Comparison of ENCODE assay signal across 10 cellular contexts in the genomic region with DNA sequence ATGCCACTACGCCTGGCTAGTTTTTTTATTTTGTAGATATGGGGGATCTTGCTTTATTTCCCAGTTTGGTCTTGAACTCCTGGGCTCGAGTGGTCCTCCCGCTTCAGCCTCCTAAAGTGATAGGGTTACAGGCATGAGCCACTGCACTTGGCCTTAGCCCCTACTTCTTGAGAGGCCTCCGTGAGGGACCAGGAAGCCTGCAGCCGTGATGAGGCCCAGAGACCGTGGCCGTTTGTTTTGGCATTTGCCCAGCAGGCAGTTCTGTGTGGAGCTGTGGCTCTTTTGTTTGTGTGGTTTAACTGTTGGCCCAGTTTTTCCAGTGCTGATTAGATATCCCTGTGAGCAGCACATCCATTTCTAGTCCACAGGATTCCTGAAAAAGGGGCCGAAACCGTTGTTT. TPM values are rescaled to one million over a fixed set of nuclear protein-coding genes. Genes with fewer than 3 reads are reported as not detected.
A peak's percentile ranks its signal among the peaks of the same experiment; 100 is the strongest.
DNase-seq lines count a peak whose midpoint lies in the region; ATAC-seq, FAIRE-seq and TF ChIP-seq lines count a peak whose summit lies in the region.
"Had no signal": no experiment of that assay in that cellular context is flagged by ENCODE, and none has a peak within 500 bp of the region (broad histone marks: within the 10 kb centered on the region; RNA-seq: fewer than 3 reads in every experiment).

No MANE protein-coding gene starts in this region.

- no peak overlapping the region for H3K4me3 Mint-ChIP-seq in stimulated activated naive CD8-positive, alpha-beta T cell treated with anti-CD3 and anti-CD28 coated beads, Interleukin-15, amount 100 ng/mL, for 72 hours

- H3K9me3 ChIP-seq in pancreas = no peaks in the 10 kb centered on the region
- H3K9me3 ChIP-seq: esophagus squamous epithelium had no signal

- peak; percentile 92 to 97 (median 94) for ATAC-seq in pancreas
- ATAC-seq in stimulated activated naive CD8-positive, alpha-beta T cell treated with anti-CD3 and anti-CD28 coated beads, Interleukin-15, amount 100 ng/mL, for 72 hours = no peak

- H3K4me1 Mint-ChIP-seq in stimulated activated naive CD8-positive, alpha-beta T cell treated with anti-CD3 and anti-CD28 coated beads, Interleukin-15, amount 100 ng/mL, for 72 hours = no peaks in the 10 kb centered on the region

- H3K27me3 ChIP-seq in pancreas = no peaks in the 10 kb centered on the region
- H3K27me3 ChIP-seq: esophagus squamous epithelium had no signal

- H3K27ac Mint-ChIP-seq in stimulated activated naive CD8-positive, alpha-beta T cell treated with anti-CD3 and anti-CD28 coated beads, Interleukin-15, amount 100 ng/mL, for 72 hours = peak overlapping the region in 1 of 2 donors; percentile 33

- peak overlapping the region in 3 of 4 donors; percentile 8 to 36 (median 33) for H3K27ac ChIP-seq in pancreas
- H3K27ac ChIP-seq: esophagus squamous epithelium had no signal

- no peak for FAIRE-seq in pancreas (lab: Jason Lieb, UNC)

- 16 to 20% methylated on average over 9 of the region's 9 CpGs for WGBS in pancreas, 2 donors

- no peaks in the 10 kb centered on the region for H3K9me3 Mint-ChIP-seq in stimulated activated naive CD8-positive, alpha-beta T cell treated with anti-CD3 and anti-CD28 coated beads, Interleukin-15, amount 100 ng/mL, for 72 hours

- peaks cover 9 to 15% (median 14%) of the 10 kb centered on the region in 3 donors for H3K4me1 ChIP-seq in pancreas

- intact Hi-C loops in pancreas (cut with DNase I) = no loop called here

- TF ChIP-seq CTCF in fibroblast of mammary gland (conservative IDR thresholded peaks at IDR 0.05; ENCODE audit: control insufficient read depth, insufficient read depth, low read depth, low read length) = no peak
- no peak for TF ChIP-seq CTCF in pancreas (IDR thresholded peaks at IDR 0.05)

- peaks cover 7% of the 10 kb centered on the region for H3K27me3 Mint-ChIP-seq in stimulated activated naive CD8-positive, alpha-beta T cell treated with anti-CD3 and anti-CD28 coated beads, Interleukin-15, amount 100 ng/mL, for 72 hours

- DNase-seq in DMS53 treated with DMSO at 0.1 percent for 48 hours (lab: John Stamatoyannopoulos, UW; ENCODE audit: unreplicated experiment) = peak; percentile 32
- peak; percentile 43 for DNase-seq in NCI-H774 (lab: John Stamatoyannopoulos, UW)
- peak; percentile 75 for DNase-seq in fibroblast of mammary gland (ENCODE audit: low read depth)
- peak; percentile 82 to 94 (median 86) for DNase-seq in pancreas
- no peak for DNase-seq in stimulated activated naive CD8-positive, alpha-beta T cell treated with anti-CD3 and anti-CD28 coated beads, Interleukin-15, amount 100 ng/mL, for 72 hours
- DNase-seq in HCEC 1CT = no peak
- DNase-seq in NCI-H2107 treated with DMSO at 0.1 percent for 48 hours (lab: John Stamatoyannopoulos, UW; ENCODE audit: unreplicated experiment) = no peak
- no peak for DNase-seq in NCI-H82 treated with DMSO at 0.1 percent for 48 hours (lab: John Stamatoyannopoulos, UW; ENCODE audit: unreplicated experiment)
- DNase-seq: esophagus squamous epithelium; stimulated activated CD4-positive, alpha-beta T cell treated with anti-CD3 and anti-CD28 coated beads, Interleukin-12 subunit alpha, Interleukin-12 subunit beta, amount 100 ng/mL, for 4 hours had no signal

- H3K36me3 ChIP-seq in pancreas = no peaks in the 10 kb centered on the region
- H3K36me3 ChIP-seq: esophagus squamous epithelium had no signal

- no peak overlapping the region for H3K4me3 ChIP-seq in fibroblast of mammary gland (ENCODE audit: control insufficient read depth, low read depth, low read length)
- H3K4me3 ChIP-seq in pancreas = no peak overlapping the region
- H3K4me3 ChIP-seq: esophagus squamous epithelium had no signal

RNA-seq across cellular contexts. Expression of gene SRSF3, which starts 39.8 kb away (rescaled TPM):
- 100 to 1,000 TPM in 4 of 6 donors, 10 to 100 TPM in 2; 60.5 to 122 (median 105) TPM for total RNA-seq in pancreas
- 100 to 1,000 TPM in 1 of 2 donors, 10 to 100 TPM in 1; 72.8 to 114 TPM for polyA plus RNA-seq in pancreas

RNA-seq across cellular contexts. Expression of gene CDKN1A, which starts 44.6 kb away (rescaled TPM):
- total RNA-seq in pancreas = 100 to 1,000 TPM in 2 of 6 donors, 10 to 100 TPM in 4; 32.5 to 178 (median 53.2) TPM
- 10 to 100 TPM; 22.3 to 42.2 TPM for polyA plus RNA-seq in pancreas

Comparison
In these comparisons a context has a peak if more than half of its experiments do, and no peak if none do; other contexts are left out.
1. DNase-seq: peak in DMS53 treated with DMSO at 0.1 percent for 48 hours (single experiment), NCI-H774 (single experiment), fibroblast of mammary gland (single experiment) and pancreas (6 of 6); none in stimulated activated naive CD8-positive, alpha-beta T cell treated with anti-CD3 and anti-CD28 coated beads, Interleukin-15, amount 100 ng/mL, for 72 hours (0 of 2), HCEC 1CT (single experiment), NCI-H2107 treated with DMSO at 0.1 percent for 48 hours (single experiment) and NCI-H82 treated with DMSO at 0.1 percent for 48 hours (single experiment).